9 cellular contexts compared by ENCODE assay signal in the genomic region with DNA sequence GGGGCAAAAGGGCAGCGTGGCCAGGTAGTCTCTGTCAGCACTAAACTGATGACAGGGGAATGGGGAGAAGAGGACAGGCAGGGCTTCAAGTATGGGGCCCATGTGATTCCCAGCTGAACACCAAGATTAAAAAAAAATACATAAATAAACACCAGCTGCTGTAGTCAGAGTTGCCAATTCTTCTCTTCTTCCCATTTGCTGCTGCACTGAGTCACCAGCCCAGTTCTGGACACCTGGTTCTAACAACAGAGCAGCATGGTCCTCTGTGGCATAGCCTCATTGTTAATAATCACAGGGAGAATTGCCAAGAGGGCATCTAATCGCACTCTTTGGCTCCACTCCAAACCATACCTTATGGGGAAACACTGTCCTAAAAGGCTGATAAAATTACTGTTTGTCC. TPM values are rescaled to one million over a fixed set of nuclear protein-coding genes. Genes with fewer than 3 reads are reported as not detected.
DNase-seq lines count a peak whose midpoint lies in the region; ATAC-seq and TF ChIP-seq lines count a peak whose summit lies in the region.
"Had no signal": no experiment of that assay in that cellular context is flagged by ENCODE, and none has a peak within 500 bp of the region (broad histone marks: within the 10 kb centered on the region; RNA-seq: fewer than 3 reads in every experiment).

No MANE protein-coding gene starts in this region.

- ATAC-seq in GM18867 (IDR thresholded peaks at IDR 0.05; ENCODE audit: unreplicated experiment) (no peak), GM19395 (IDR thresholded peaks at IDR 0.05; ENCODE audit: unreplicated experiment) (no peak)

- H3K27ac ChIP-seq in mammary epithelial cell (ENCODE audit: insufficient read depth, low read depth, low read length): no peak overlapping the region

- WGBS in mammary epithelial cell (ENCODE audit: low coverage, missing lambda C conversion rate): 44% methylated on average over 2 of the region's 2 CpGs

- H3K9me3 ChIP-seq in mammary epithelial cell (replicated peaks; ENCODE audit: insufficient read depth, low read length): no peaks in the 10 kb centered on the region

- no peak for TF ChIP-seq CTCF in mammary epithelial cell (conservative IDR thresholded peaks at IDR 0.05 in 1 of 2, IDR thresholded peaks at IDR 0.05 in 1 of 2; ENCODE audit: extremely low read depth in 1 of 2, insufficient read depth in 1 of 2, low read depth in 1 of 2, low read length in 2 of 2)

- no peak overlapping the region for H2AFZ ChIP-seq in mammary epithelial cell (ENCODE audit: low read depth, low read length)

- H3K27me3 ChIP-seq in mammary epithelial cell (ENCODE audit: insufficient read depth, low read length): peaks cover 5% of the 10 kb centered on the region

- CTCF ChIA-PET in mammary epithelial cell (lab: Charles Lee; ENCODE audit: low non-redundant PET): no interaction called here

- no peak overlapping the region for H3K9ac ChIP-seq in mammary epithelial cell (ENCODE audit: insufficient read depth, low read length)

- BruUV-seq in mammary epithelial cell (replicated peaks; lab: Mats Ljungman, UMichigan): no TSS peak

- no peak overlapping the region for H3K4me3 ChIP-seq in mammary epithelial cell (replicated peaks in 1 of 3; ENCODE audit: insufficient read depth in 1 of 3, low read depth in 2 of 3, low read length in 3 of 3)

- peak; percentile 72 for DNase-seq in EH (ENCODE audit: low read depth)
- DNase-seq in NCI-H2107 treated with DMSO at 0.1 percent for 48 hours (lab: John Stamatoyannopoulos, UW; ENCODE audit: unreplicated experiment): peak; percentile 98
- DNase-seq in mammary epithelial cell: peak; percentile 73
- peak in 35 of 56 donors; percentile 2 to 68 (median 34) for DNase-seq in nucleus accumbens (lab: John Stamatoyannopoulos, UW)
- no peak for DNase-seq in posterior vena cava (ENCODE audit: low spot score)
- DNase-seq in activated CD4-positive, alpha-beta T cell treated with anti-CD3 and anti-CD28 coated beads for 48 hours: no peak
- DNase-seq: activated naive CD4-positive, alpha-beta T cell treated with anti-CD3 and anti-CD28 coated beads, Interleukin-2, amount 10 ng/mL, durations not matched to agents 7 days and 5 days had no signal

- intact Hi-C loops in mammary epithelial cell (cut with micrococcal nuclease) (no loop called here), posterior vena cava (cut with DNase I) (no loop called here)

- peaks cover 6% of the 10 kb centered on the region for H3K4me1 ChIP-seq in mammary epithelial cell (ENCODE audit: insufficient read depth, low read length)

- H3K36me3 ChIP-seq in mammary epithelial cell (ENCODE audit: insufficient read depth, low read length): no peaks in the 10 kb centered on the region

- no peaks in the 10 kb centered on the region for H4K20me1 ChIP-seq in mammary epithelial cell (ENCODE audit: insufficient read depth, low read length)

- no peak overlapping the region for H3K4me2 ChIP-seq in mammary epithelial cell (ENCODE audit: insufficient read depth, low read depth, low read length)

- H3K79me2 ChIP-seq in mammary epithelial cell (ENCODE audit: insufficient read depth, low read length): no peaks in the 10 kb centered on the region

- in situ Hi-C loops in mammary epithelial cell (cut with MboI; ENCODE audit: low sequenced_read_pairs in 2 of 2): no loop called here

- dilution Hi-C loops in mammary epithelial cell (cut with HindIII; ENCODE audit: low sequenced_read_pairs): no loop called here

RNA-seq across cellular contexts. Expression of a gene that starts 15.1 kb away (rescaled TPM):
- 1 to 10 TPM in 1 of 2 donors, under 1 TPM in 1; 0.28 to 1.3 TPM for total RNA-seq in mammary epithelial cell
- 0.02 TPM for polyA plus RNA-seq in mammary epithelial cell
- polyA minus RNA-seq in mammary epithelial cell: not detected
- 1 to 10 TPM; 1.3 to 2.8 TPM for total RNA-seq in posterior vena cava

Comparison
In these comparisons a context has a peak if more than half of its experiments do, and no peak if none do; other contexts are left out.
1. DNase-seq: peak in EH (single experiment), NCI-H2107 treated with DMSO at 0.1 percent for 48 hours (single experiment), mammary epithelial cell (single experiment) and nucleus accumbens (35 of 56); none in posterior vena cava (single experiment) and activated CD4-positive, alpha-beta T cell treated with anti-CD3 and anti-CD28 coated beads for 48 hours (single experiment).